11 cellular contexts compared by ENCODE assay signal in the genomic region with DNA sequence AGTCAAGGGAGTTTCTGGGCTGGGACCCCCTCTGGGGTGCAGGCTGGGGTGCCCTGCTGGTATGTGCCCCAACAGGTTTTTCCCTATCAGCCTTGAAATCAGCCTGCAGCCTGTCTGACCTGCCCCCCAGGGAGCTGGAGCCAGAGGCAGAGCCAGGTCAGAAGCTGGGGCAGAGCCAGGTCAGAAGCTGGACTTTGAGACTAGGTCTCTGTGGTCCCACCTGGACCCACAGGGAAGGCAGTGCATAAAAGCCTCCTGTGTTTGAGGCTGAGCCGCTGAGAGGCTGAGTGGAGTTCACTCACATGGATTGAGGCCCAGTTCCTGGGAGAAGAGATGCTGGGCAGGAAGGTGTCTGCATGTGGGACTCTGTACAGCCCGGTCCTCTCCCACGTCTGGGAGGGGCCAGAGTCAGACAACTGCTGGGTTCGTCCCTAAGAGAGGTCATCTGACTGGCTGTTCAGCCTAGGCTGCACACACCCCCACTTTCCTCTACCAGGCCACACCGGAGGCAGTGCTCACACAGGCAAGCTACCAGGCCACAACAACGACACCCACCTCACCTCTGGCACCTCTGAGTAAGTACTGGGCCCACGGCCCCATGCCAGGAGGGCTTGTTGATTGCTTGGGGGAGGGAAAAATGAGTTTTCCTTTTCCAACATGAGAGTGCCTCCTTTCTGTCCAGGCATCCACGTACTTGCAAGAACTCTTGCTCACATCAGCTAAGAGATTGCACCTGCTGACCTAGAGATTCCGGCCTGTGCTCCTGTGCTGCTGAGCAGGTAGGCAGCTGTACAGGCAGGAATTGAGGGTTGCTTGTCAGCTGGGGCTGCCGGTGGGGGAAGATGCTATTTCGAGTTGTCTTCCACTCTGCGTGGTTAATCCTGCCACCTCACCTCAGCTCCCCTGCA. TPM values are rescaled to one million over a fixed set of nuclear protein-coding genes. Genes with fewer than 3 reads are reported as not detected.
DNase-seq lines count a peak whose midpoint lies in the region; ATAC-seq and TF ChIP-seq lines count a peak whose summit lies in the region.
"Had no signal": no experiment of that assay in that cellular context is flagged by ENCODE, and none has a peak within 500 bp of the region (broad histone marks: within the 10 kb centered on the region; RNA-seq: fewer than 3 reads in every experiment).

A gene with protein sequence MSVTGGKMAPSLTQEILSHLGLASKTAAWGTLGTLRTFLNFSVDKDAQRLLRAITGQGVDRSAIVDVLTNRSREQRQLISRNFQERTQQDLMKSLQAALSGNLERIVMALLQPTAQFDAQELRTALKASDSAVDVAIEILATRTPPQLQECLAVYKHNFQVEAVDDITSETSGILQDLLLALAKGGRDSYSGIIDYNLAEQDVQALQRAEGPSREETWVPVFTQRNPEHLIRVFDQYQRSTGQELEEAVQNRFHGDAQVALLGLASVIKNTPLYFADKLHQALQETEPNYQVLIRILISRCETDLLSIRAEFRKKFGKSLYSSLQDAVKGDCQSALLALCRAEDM (plus strand): TSS at position 488 of the 908 bp plus-strand sequence. CDS start 814 bp downstream, outside the sequence.

- H3K14ac ChIP-seq in IMR-90 (replicated peaks; ENCODE audit: low read depth, low read length): no peak within 1 kb of the TSS

- dilution Hi-C loops in IMR-90 (cut with HindIII; ENCODE audit: low sequenced_read_pairs, unreplicated experiment): no loop called here

- no peak within 1 kb of the TSS for H2BK120ac ChIP-seq in IMR-90 (ENCODE audit: low read depth, low read length)

- ATAC-seq in IMR-90 (ENCODE audit: low read depth): peak; percentile 28; the same call in 1 of the 2 replicates
- peak; percentile 5; the same call in 1 of the 2 replicates for ATAC-seq in WTC11
- ATAC-seq in right lobe of liver: peak; percentile 67 to 89 (median 79)
- no peak for ATAC-seq in GM21528 (IDR thresholded peaks at IDR 0.05; ENCODE audit: low FRiP score, unreplicated experiment)
- no peak for ATAC-seq in HG02970 (IDR thresholded peaks at IDR 0.05; ENCODE audit: low FRiP score, unreplicated experiment)

- CTCF ChIA-PET in IMR-90 (lab: Yijun Ruan, JAX): interaction anchor here (1.9 kb wide), 1 partner anchor 24 kb away, joined by 4 read pairs; the partner anchor contains the start of gene MINDY1
- CTCF ChIA-PET in WTC11 (lab: Charles Lee): interaction anchor here (0.6 to 10.3 kb wide), 16 partner anchors 8 to 399 kb away, joined by 3 to 109 read pairs (median 4); partner anchors contain the start of genes C1orf56, GABPB2, GOLPH3L and MINDY1

- no peaks in the 10 kb centered on the region for H3K27me3 Mint-ChIP-seq in WTC11 (ENCODE audit: low read depth)

- H3K27me3 ChIP-seq in BLaER1 (no peaks in the 10 kb centered on the region), IMR-90 (ENCODE audit: control insufficient read depth, insufficient read depth, low read length) (peaks cover 5% of the 10 kb centered on the region; the same call in 1 of the 2 replicates), right lobe of liver (no peaks in the 10 kb centered on the region)

- no peaks in the 10 kb centered on the region for H3K36me3 Mint-ChIP-seq in WTC11
- H3K36me3 Mint-ChIP-seq: IgD-negative memory B cell had no signal

- peak within 1 kb of the TSS; percentile 61 for H3K27ac ChIP-seq in BLaER1
- no peak within 1 kb of the TSS for H3K27ac ChIP-seq in IMR-90 (ENCODE audit: insufficient read depth, low read length)
- H3K27ac ChIP-seq in right lobe of liver: peak within 1 kb of the TSS; percentile 18 to 68 (median 51)

- no peaks in the 10 kb centered on the region for H4K20me1 ChIP-seq in BLaER1
- H4K20me1 ChIP-seq in IMR-90 (ENCODE audit: insufficient read depth, low read length): no peaks in the 10 kb centered on the region

- H3K4me2 ChIP-seq in BLaER1: peak within 1 kb of the TSS; percentile 53
- H3K4me2 ChIP-seq in IMR-90 (ENCODE audit: low read depth, low read length): no peak within 1 kb of the TSS

- no TSS peak for BruUV-seq in IMR-90 (replicated peaks; lab: Mats Ljungman, UMichigan)

- peak within 1 kb of the TSS; percentile 46; the same call in 1 of the 2 replicates for H3K4me3 Mint-ChIP-seq in WTC11
- H3K4me3 Mint-ChIP-seq: IgD-negative memory B cell had no signal

- H3K4ac ChIP-seq in IMR-90 (ENCODE audit: low read depth, low read length): no peak within 1 kb of the TSS; the same call in 1 of the 2 replicates

- peaks cover 0 to 4% of the 10 kb centered on the region in 2 experiments; a peak in 1 of 4 replicates for H3K79me1 ChIP-seq in IMR-90 (ENCODE audit: low read depth in 1 of 2, low read length in 2 of 2)

- TF ChIP-seq RAD21 in IMR-90 (IDR thresholded peaks at IDR 0.05; ENCODE audit: low read length): no peak

- H3K4me3 ChIP-seq in BLaER1 (no peak within 1 kb of the TSS), IMR-90 (ENCODE audit: insufficient read depth, low read depth, low read length) (no peak within 1 kb of the TSS), right lobe of liver (peak within 1 kb of the TSS; percentile 10 to 33 (median 25))
- H3K4me3 ChIP-seq: skin epidermis had no signal

- peaks cover 35% of the 10 kb centered on the region for H3K4me1 Mint-ChIP-seq in WTC11

- no peak within 1 kb of the TSS for H4K91ac ChIP-seq in IMR-90 (ENCODE audit: insufficient read depth, low read depth, low read length)

- H3K9ac ChIP-seq in BLaER1: peak within 1 kb of the TSS; percentile 25
- H3K9ac ChIP-seq in IMR-90 (ENCODE audit: low read depth, low read length): no peak within 1 kb of the TSS

- H3K27ac Mint-ChIP-seq in WTC11: peak within 1 kb of the TSS; percentile 87

- in situ Hi-C loops in IMR-90 (cut with MboI; ENCODE audit: low sequenced_read_pairs): no loop called here

- H3K56ac ChIP-seq in IMR-90 (ENCODE audit: extremely low read depth, insufficient read depth, low read length): no peak within 1 kb of the TSS

- no peak within 1 kb of the TSS for H2AK5ac ChIP-seq in IMR-90 (ENCODE audit: low read depth, low read length)

- no peak for TF ChIP-seq POLR2A in IMR-90 (IDR thresholded peaks at IDR 0.05; ENCODE audit: low read depth, low read length)
- peak; percentile 55 for TF ChIP-seq POLR2A in right lobe of liver (IDR thresholded peaks at IDR 0.05)

- no peak within 1 kb of the TSS for H2BK15ac ChIP-seq in IMR-90 (ENCODE audit: low read depth, low read length)

- TF ChIP-seq CTCF in IMR-90 (conservative IDR thresholded peaks at IDR 0.05; ENCODE audit: low read depth, low read length) (no peak), WTC11 (IDR thresholded peaks at IDR 0.05) (no peak), right lobe of liver (IDR thresholded peaks at IDR 0.05) (no peak)

- peak within 1 kb of the TSS; percentile 84 for H2AFZ ChIP-seq in IMR-90 (replicated peaks; ENCODE audit: low read length, poor library complexity)

- no CpG with 5 or more reads among the region's 12 CpGs for WGBS in IMR-90 (ENCODE audit: extremely low coverage in 2 of 2, insufficient read length in 1 of 2), 2 experiments
- 32% methylated on average over 4 of the region's 12 CpGs for WGBS in right lobe of liver (ENCODE audit: insufficient coverage, low coverage, low lambda C conversion rate, missing lambda C conversion rate)

- POLR2A ChIA-PET in IMR-90 (lab: Charles Lee; ENCODE audit: unreplicated experiment): no interaction called here
- POLR2A ChIA-PET in WTC11 (lab: Charles Lee): interaction anchor here (0.6 to 1.6 kb wide), 8 partner anchors 12 to 414 kb away, joined by 3 to 14 read pairs (median 4); partner anchors contain the start of genes C1orf56, MINDY1 and MLLT11

- H4K8ac ChIP-seq in IMR-90 (ENCODE audit: low read depth in 2 of 2, low read length in 2 of 2): peak within 1 kb of the TSS in 1 of 2 experiments; percentile 23; a peak in 1 of 4 replicates

- no peak within 1 kb of the TSS for H2BK20ac ChIP-seq in IMR-90 (ENCODE audit: low read depth, low read length)

- peaks cover 10% of the 10 kb centered on the region for H3K9me1 ChIP-seq in IMR-90 (ENCODE audit: insufficient read depth, low read length)

- no peak within 1 kb of the TSS for H2BK5ac ChIP-seq in IMR-90 (ENCODE audit: low read depth, low read length, poor library complexity, severe bottlenecking)

- H3K9me3 ChIP-seq in BLaER1 (no peaks in the 10 kb centered on the region), IMR-90 (ENCODE audit: control insufficient read depth, insufficient read depth, low read length) (no peaks in the 10 kb centered on the region), right lobe of liver (no peaks in the 10 kb centered on the region)

- H4K5ac ChIP-seq in IMR-90 (ENCODE audit: low read depth, low read length): no peak within 1 kb of the TSS; the same call in 1 of the 2 replicates

- H3K9me3 Mint-ChIP-seq in WTC11: no peaks in the 10 kb centered on the region
- H3K9me3 Mint-ChIP-seq: IgD-negative memory B cell had no signal

- no peak within 1 kb of the TSS for H3K23ac ChIP-seq in IMR-90 (ENCODE audit: low read depth, low read length)

- intact Hi-C loops in IMR-90 (cut with micrococcal nuclease): no loop called here
- intact Hi-C loops in right lobe of liver (cut with DNase I): loop anchor here in 1 of 2 donors (10.0 kb wide), 1 partner anchor 47 kb away; no protein-coding TSS in a partner anchor

- no peak within 1 kb of the TSS for H3K18ac ChIP-seq in IMR-90 (ENCODE audit: low read depth, low read length)

- H3K36me3 ChIP-seq in BLaER1 (no peaks in the 10 kb centered on the region), IMR-90 (ENCODE audit: control insufficient read depth, insufficient read depth, low read length) (no peaks in the 10 kb centered on the region), right lobe of liver (no peaks in the 10 kb centered on the region)

- peak within 1 kb of the TSS; percentile 73 for H2AK9ac ChIP-seq in IMR-90 (replicated peaks; ENCODE audit: low read depth, low read length, poor library complexity)

- peaks cover 60% of the 10 kb centered on the region for H3K4me1 ChIP-seq in BLaER1
- H3K4me1 ChIP-seq in IMR-90 (ENCODE audit: control insufficient read depth, insufficient read depth, low read length): peaks cover 20% of the 10 kb centered on the region
- peaks cover 0 to 55% (median 22%) of the 10 kb centered on the region in 4 donors for H3K4me1 ChIP-seq in right lobe of liver

- DNase-seq in IMR-90: no peak
- DNase-seq in WTC11 (ENCODE audit: low spot score): peak; percentile 43
- DNase-seq in right lobe of liver: peak; percentile 71 to 87 (median 85)
- DNase-seq in T-helper 9 cell: no peak
- DNase-seq in OCI-M2 (lab: John Stamatoyannopoulos, UW; ENCODE audit: unreplicated experiment): no peak

TF ChIP-seq in IMR-90, 13 proteins besides CTCF, POLR2A, EP300 and RAD21 (continues in another document):
- TF ChIP-seq MXI1 (IDR thresholded peaks at IDR 0.05; ENCODE audit: borderline replicate concordance, low read depth, low read length) (no peak), NFE2L2 (IDR thresholded peaks at IDR 0.05; ENCODE audit: low read depth, low read length) (no peak)

TF ChIP-seq in WTC11, 78 proteins besides CTCF, POLR2A, EP300 and RAD21 (continues in another document):
- TF ChIP-seq ZNF423 (CRISPR knock-in tag; IDR thresholded peaks at IDR 0.05): peak; percentile 93
- TF ChIP-seq CBFB (CRISPR knock-in tag; IDR thresholded peaks at IDR 0.05; ENCODE audit: low read depth): no peak

RNA-seq across cellular contexts. Expression of the gene that starts here (rescaled TPM):
- total RNA-seq in IMR-90 (2012; rRNA removed) (under 0.01 and 0.36 TPM in 2 replicates), WTC11 (2021) (1.5 to 1.6 TPM (median 1.6 TPM) in 3 replicates), right lobe of liver (10 to 100 TPM in 5 of 6 experiments, 1 to 10 TPM in 1; 9.9 to 18.5 (median 15.1) TPM)
- 0.16 and 0.21 TPM in 2 replicates for polyA plus RNA-seq in IMR-90 (2012; rRNA removed)
- 0.23 and 0.24 TPM in 2 replicates for polyA plus RNA-seq in IMR-90 (2012; cell fraction: cytosol; rRNA removed)
- polyA plus RNA-seq in IMR-90 (2012; cell fraction: nucleus; rRNA removed; ENCODE audit: low replicate concordance): 0.25 and 0.26 TPM in 2 replicates
- total RNA-seq: T-helper 2 cell treated with Interferon-gamma antibody and Interleukin-4, amounts not matched to agents 100 ng/mL and 5 ng/mL, for 36 hours had no signal

Comparison
In these comparisons a context has a peak if more than half of its experiments do, and no peak if none do; other contexts are left out.
1. Peak in ATAC-seq in IMR-90; RNA of the gene not detected or under 1 TPM.
2. H3K4me3 ChIP-seq: peak in right lobe of liver (3 of 3); none in BLaER1 (single experiment) and IMR-90 (single experiment).
3. ATAC-seq: peak in WTC11 (single experiment) and right lobe of liver (4 of 4); none in GM21528 (single experiment) and HG02970 (single experiment).
4. DNase-seq: peak in WTC11 (single experiment) and right lobe of liver (3 of 3); none in IMR-90 (single experiment), T-helper 9 cell (single experiment) and OCI-M2 (single experiment).